18 cellular contexts compared by ENCODE assay signal in the genomic region with DNA sequence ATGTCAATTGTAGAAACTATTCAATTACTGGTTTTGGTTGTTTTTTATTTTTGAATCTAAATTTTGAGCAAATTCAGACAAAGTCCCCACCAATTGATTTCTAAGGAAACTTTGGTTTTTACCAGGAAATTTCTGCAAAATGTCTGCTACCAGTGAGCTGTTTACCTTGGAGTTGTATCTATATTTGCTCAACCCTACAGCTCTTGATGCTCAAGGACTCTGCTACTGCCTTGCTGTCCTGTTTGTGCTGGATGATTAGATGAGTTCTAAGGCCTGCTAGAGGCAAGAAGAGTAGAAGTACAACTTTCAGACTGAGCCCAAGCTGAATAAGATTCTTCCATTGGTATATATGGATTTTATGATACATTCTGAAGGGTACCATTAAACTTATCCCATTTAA. TPM values are rescaled to one million over a fixed set of nuclear protein-coding genes. Genes with fewer than 3 reads are reported as not detected.
DNase-seq lines count a peak whose midpoint lies in the region; ATAC-seq, FAIRE-seq and TF ChIP-seq lines count a peak whose summit lies in the region.
"Had no signal": no experiment of that assay in that cellular context is flagged by ENCODE, and none has a peak within 500 bp of the region (broad histone marks: within the 10 kb centered on the region; RNA-seq: fewer than 3 reads in every experiment).

No MANE protein-coding gene starts in this region.

- DNase-seq in HepG2 (ENCODE audit: low spot score) (peak; percentile 5), right lobe of liver (no peak), HCT116 (ENCODE audit: low read depth, low spot score) (no peak), K562 (ENCODE audit: extremely low read depth in 1 of 4, low spot score in 3 of 4) (no peak), H4 (ENCODE audit: low spot score) (no peak)
- DNase-seq in activated CD8-positive, alpha-beta memory T cell treated with anti-CD3 and anti-CD28 coated beads, Interleukin-2, amount 50 U/mL, for 4 hours: no peak
- DNase-seq in T-helper 2 cell treated with Interferon-gamma antibody and Interleukin-4, amounts not matched to agents 5 μg/mL and 100 μg/mL, for 36 hours (ENCODE audit: low spot score): no peak
- DNase-seq: C1 segment of cervical spinal cord; Calu3; CD4-positive, alpha-beta memory T cell; COR-L47; DMS79; EL; GDM1 had no signal

- H3K79me2 ChIP-seq in HepG2 (ENCODE audit: insufficient read depth, low read length) (no peaks in the 10 kb centered on the region), HCT116 (ENCODE audit: insufficient read depth, low read length) (no peaks in the 10 kb centered on the region), K562 (ENCODE audit: control insufficient read depth, insufficient read depth, low read length) (no peaks in the 10 kb centered on the region)

- H3K4me3 Mint-ChIP-seq in T-helper 2 cell treated with Interferon-gamma antibody and Interleukin-4, amounts not matched to agents 5 μg/mL and 100 μg/mL, for 36 hours: no peak overlapping the region
- H3K4me3 Mint-ChIP-seq: CD4-positive, alpha-beta memory T cell; GM23338 had no signal

- TF ChIP-seq CTCF in HepG2 (CRISPR knock-in tag; IDR thresholded peaks at IDR 0.05) (no peak), right lobe of liver (IDR thresholded peaks at IDR 0.05) (no peak), HCT116 (IDR thresholded peaks at IDR 0.05 in 2 of 3, conservative IDR thresholded peaks at IDR 0.05 in 1 of 3; ENCODE audit: borderline replicate concordance in 1 of 3, insufficient read depth in 1 of 3, low read depth in 2 of 3, low read length in 2 of 3) (no peak), K562 (IDR thresholded peaks at IDR 0.05 in 2 of 3, conservative IDR thresholded peaks at IDR 0.05 in 1 of 3; ENCODE audit: insufficient read depth in 2 of 3, low read depth in 1 of 3, low read length in 3 of 3) (no peak)

- no peaks in the 10 kb centered on the region for H3K36me3 ChIP-seq in HepG2 (replicated peaks in 1 of 2; ENCODE audit: control insufficient read depth in 1 of 2, insufficient read depth in 2 of 2, low read length in 2 of 2)
- no peaks in the 10 kb centered on the region for H3K36me3 ChIP-seq in right lobe of liver
- H3K36me3 ChIP-seq in HCT116 (ENCODE audit: control insufficient read depth in 1 of 2, insufficient read depth in 2 of 2, low read length in 2 of 2): no peaks in the 10 kb centered on the region
- H3K36me3 ChIP-seq in K562 (ENCODE audit: control insufficient read depth, insufficient read depth, low read length): no peaks in the 10 kb centered on the region
- H3K36me3 ChIP-seq: HAP-1 had no signal

- TF ChIP-seq POLR2A in HepG2 (IDR thresholded peaks at IDR 0.05; ENCODE audit: insufficient read depth in 1 of 2, low read depth in 2 of 2, low read length in 2 of 2) (no peak), right lobe of liver (IDR thresholded peaks at IDR 0.05) (no peak), HCT116 (IDR thresholded peaks at IDR 0.05; ENCODE audit: borderline replicate concordance, extremely low read depth, insufficient read depth, insufficient read length) (no peak), K562 (conservative IDR thresholded peaks at IDR 0.05) (no peak)

- ATAC-seq in HepG2 (peak; percentile 85), right lobe of liver (no peak), HCT116 (no peak), K562 (no peak)
- ATAC-seq: GM12878, GM23338 had no signal

- H3K9me3 Mint-ChIP-seq in T-helper 2 cell treated with Interferon-gamma antibody and Interleukin-4, amounts not matched to agents 5 μg/mL and 100 μg/mL, for 36 hours: peaks cover under 1% of the 10 kb centered on the region
- H3K9me3 Mint-ChIP-seq: CD4-positive, alpha-beta memory T cell; GM23338 had no signal

- RAD21 ChIA-PET in HCT116 (lab: Charles Lee; ENCODE audit: low non-redundant PET in 1 of 2, low total read pairs in 2 of 2, uncharacterized antibody in 2 of 2, unreplicated experiment in 2 of 2): no interaction called here

- no peaks in the 10 kb centered on the region; the same call in 1 of the 2 replicates for H3K9me2 ChIP-seq in HCT116 (ENCODE audit: insufficient read depth)

- FAIRE-seq in HepG2 (lab: Jason Lieb, UNC): no peak
- no peak for FAIRE-seq in K562 (lab: Jason Lieb, UNC)
- FAIRE-seq: GM12878, H54 had no signal

- no peak overlapping the region for H3K9ac ChIP-seq in HepG2 (ENCODE audit: insufficient read depth, low read depth, low read length)
- H3K9ac ChIP-seq in HCT116 (ENCODE audit: low read length): no peak overlapping the region
- no peak overlapping the region for H3K9ac ChIP-seq in K562 (ENCODE audit: insufficient read depth in 1 of 2, low read depth in 2 of 2, low read length in 2 of 2)

- H4K20me1 ChIP-seq in HepG2 (ENCODE audit: insufficient read depth, low read length) (no peaks in the 10 kb centered on the region), HCT116 (ENCODE audit: insufficient read depth) (no peaks in the 10 kb centered on the region), K562 (replicated peaks; ENCODE audit: control insufficient read depth, insufficient read depth, low read length) (no peaks in the 10 kb centered on the region)

- H3K27ac Mint-ChIP-seq in T-helper 2 cell treated with Interferon-gamma antibody and Interleukin-4, amounts not matched to agents 5 μg/mL and 100 μg/mL, for 36 hours: no peak overlapping the region
- H3K27ac Mint-ChIP-seq: GM23338 had no signal

- H3K4me3 ChIP-seq in HepG2 (replicated peaks in 1 of 3; ENCODE audit: insufficient read depth in 1 of 3, low read depth in 2 of 3, low read length in 3 of 3) (no peak overlapping the region), right lobe of liver (no peak overlapping the region), HCT116 (replicated peaks in 1 of 2; ENCODE audit: low read depth in 1 of 2, low read length in 2 of 2) (no peak overlapping the region), K562 (no peak overlapping the region)
- H3K4me3 ChIP-seq: GM12878, GM23338, HAP-1 had no signal

- peaks cover 7% of the 10 kb centered on the region for H3K36me3 Mint-ChIP-seq in T-helper 2 cell treated with Interferon-gamma antibody and Interleukin-4, amounts not matched to agents 5 μg/mL and 100 μg/mL, for 36 hours (ENCODE audit: low read depth)
- H3K36me3 Mint-ChIP-seq: CD4-positive, alpha-beta memory T cell had no signal

- no peaks in the 10 kb centered on the region for H3K9me1 ChIP-seq in K562 (ENCODE audit: control insufficient read depth, insufficient read depth, low read length)

- no peak overlapping the region for H2AFZ ChIP-seq in HepG2 (ENCODE audit: low read length)
- peak overlapping the region; percentile 49 for H2AFZ ChIP-seq in HCT116 (ENCODE audit: low read depth, low read length, poor library complexity, severe bottlenecking)
- H2AFZ ChIP-seq in K562 (ENCODE audit: low read depth, low read length): peak overlapping the region; percentile 41
- H2AFZ ChIP-seq: GM23338 had no signal

- intact Hi-C loops in HepG2 (cut with micrococcal nuclease; ENCODE audit: unreplicated experiment) (no loop called here), right lobe of liver (cut with DNase I) (no loop called here), HCT116 (cut with micrococcal nuclease) (no loop called here), K562 (cut with micrococcal nuclease) (loop anchor here (5.0 kb wide), 1 partner anchor 44 kb away; a partner anchor contains a TSS)

- no peak for TF ChIP-seq EP300 in HepG2 (IDR thresholded peaks at IDR 0.05; ENCODE audit: low read depth in 2 of 2, low read length in 2 of 2)
- TF ChIP-seq EP300 in HepG2 (CRISPR knock-in tag; IDR thresholded peaks at IDR 0.05; ENCODE audit: borderline replicate concordance): no peak
- no peak for TF ChIP-seq EP300 in K562 (IDR thresholded peaks at IDR 0.05; ENCODE audit: low read length)

- BruUV-seq in HepG2 (replicated peaks; lab: Mats Ljungman, UMichigan) (no TSS peak), HCT116 (replicated peaks; lab: Mats Ljungman, UMichigan) (no TSS peak), K562 (replicated peaks; lab: Mats Ljungman, UMichigan) (no TSS peak)

- POLR2A ChIA-PET in HepG2 (lab: Yijun Ruan, JAX): no interaction called here
- POLR2A ChIA-PET in HCT116 (lab: Charles Lee): no interaction called here
- POLR2A ChIA-PET in K562 (lab: Yijun Ruan, JAX): no interaction called here

- in situ Hi-C loops in HepG2 (cut with HindIII; ENCODE audit: extremely low pct_ligation_motif_present, low pct_unique_long_range_greater_than_20kb) (no loop called here), K562 (cut with MboI) (no loop called here)

- no peaks in the 10 kb centered on the region for H3K4me1 ChIP-seq in HepG2 (ENCODE audit: insufficient read depth, low read length)
- H3K4me1 ChIP-seq in right lobe of liver: no peaks in the 10 kb centered on the region
- H3K4me1 ChIP-seq in HCT116 (ENCODE audit: control insufficient read depth in 1 of 2, insufficient read depth in 2 of 2, low read length in 2 of 2): peaks cover 4 to 5% of the 10 kb centered on the region in 2 experiments
- H3K4me1 ChIP-seq in K562 (replicated peaks in 1 of 2; ENCODE audit: control insufficient read depth in 2 of 2, insufficient read depth in 2 of 2, low read length in 2 of 2): peaks cover 11 to 36% of the 10 kb centered on the region in 2 experiments; a peak in 4 of 5 replicates

- H3K4me1 Mint-ChIP-seq in T-helper 2 cell treated with Interferon-gamma antibody and Interleukin-4, amounts not matched to agents 5 μg/mL and 100 μg/mL, for 36 hours (ENCODE audit: low read depth): peaks cover 42% of the 10 kb centered on the region

- H3K4me2 ChIP-seq in HepG2 (ENCODE audit: low read depth, low read length) (no peak overlapping the region), HCT116 (ENCODE audit: low read length) (no peak overlapping the region), K562 (ENCODE audit: insufficient read depth, low read length) (no peak overlapping the region)
- H3K4me2 ChIP-seq: GM23338 had no signal

- H3K27ac ChIP-seq in HepG2 (ENCODE audit: extremely low read length, insufficient read depth, low read length) (no peak overlapping the region), right lobe of liver (no peak overlapping the region), HCT116 (ENCODE audit: low read depth, low read length) (no peak overlapping the region), K562 (ENCODE audit: extremely low read depth, low read depth, low read length) (no peak overlapping the region)

- H3K9me3 ChIP-seq in HepG2 (ENCODE audit: low read length): no peaks in the 10 kb centered on the region
- no peaks in the 10 kb centered on the region for H3K9me3 ChIP-seq in right lobe of liver
- no peaks in the 10 kb centered on the region for H3K9me3 ChIP-seq in HCT116 (ENCODE audit: control insufficient read depth in 1 of 2, insufficient read depth in 1 of 2, low read depth in 1 of 2, low read length in 2 of 2)
- peaks cover 3% of the 10 kb centered on the region; the same call in 1 of the 2 replicates for H3K9me3 ChIP-seq in K562 (replicated peaks; ENCODE audit: control insufficient read depth, insufficient read depth, low read depth, low read length)
- H3K9me3 ChIP-seq: HAP-1 had no signal

- TF ChIP-seq RAD21 in HepG2 (CRISPR knock-in tag; IDR thresholded peaks at IDR 0.05) (no peak), HCT116 (IDR thresholded peaks at IDR 0.05; ENCODE audit: low read depth) (no peak), K562 (CRISPR knock-in tag; conservative IDR thresholded peaks at IDR 0.05 in 1 of 2, IDR thresholded peaks at IDR 0.05 in 1 of 2) (no peak)

- CTCF ChIA-PET in HepG2 (lab: Yijun Ruan, JAX; ENCODE audit: low intra/inter-chr PET ratio, low total read pairs): no interaction called here
- CTCF ChIA-PET in HCT116 (lab: Charles Lee): no interaction called here
- CTCF ChIA-PET in K562 (lab: Yijun Ruan, JAX; ENCODE audit: low intra/inter-chr PET ratio): no interaction called here

- H3K27me3 ChIP-seq in HepG2 (ENCODE audit: control insufficient read depth in 1 of 2, insufficient read depth in 2 of 2, low read length in 2 of 2) (peaks cover 0 to 3% of the 10 kb centered on the region in 2 experiments; a peak in 2 of 5 replicates), right lobe of liver (no peaks in the 10 kb centered on the region), HCT116 (ENCODE audit: insufficient read depth, low read length) (no peaks in the 10 kb centered on the region), K562 (ENCODE audit: control insufficient read depth in 2 of 2, insufficient read depth in 2 of 2, low read length in 2 of 2) (no peaks in the 10 kb centered on the region)

- no peaks in the 10 kb centered on the region for H3K27me3 Mint-ChIP-seq in T-helper 2 cell treated with Interferon-gamma antibody and Interleukin-4, amounts not matched to agents 5 μg/mL and 100 μg/mL, for 36 hours (ENCODE audit: low read depth)
- H3K27me3 Mint-ChIP-seq: CD4-positive, alpha-beta memory T cell had no signal

RNA-seq across cellular contexts. Expression of a gene that starts 42.6 kb away (rescaled TPM):
- total RNA-seq in HepG2 (2016; rRNA removed; fragmentation: Illumina TruSeq; extraction: Trizol) (19.2 and 36.4 TPM in 2 replicates), right lobe of liver (10 to 100 TPM in 1 of 6 experiments, 1 to 10 TPM in 5; 4.9 to 10.2 (median 6.7) TPM), HCT116 (2021; ENCODE audit: unreplicated experiment) (42.9 TPM), K562 (2014; rRNA removed) (53.6 and 61.9 TPM in 2 replicates), K562 (2014; rRNA removed; fragmentation: Illumina TruSeq; extraction: Trizol) (97.1 and 114 TPM in 2 replicates), K562 (2015; rRNA removed; fragmentation: Illumina TruSeq; extraction: Trizol) (74.4 and 77.6 TPM in 2 replicates), K562 (2021) (84.7 and 90.6 TPM in 2 replicates)
- total RNA-seq in HepG2 (2016; cell fraction: cytosol; rRNA removed; fragmentation: Illumina TruSeq; extraction: Trizol; ENCODE audit: low read depth): 6.8 and 7.9 TPM in 2 replicates
- total RNA-seq in HepG2 (2016; cell fraction: insoluble cytoplasmic fraction; rRNA removed; fragmentation: Illumina TruSeq; extraction: Trizol): 18.4 and 35.5 TPM in 2 replicates
- total RNA-seq in HepG2 (2016; cell fraction: membrane; rRNA removed; fragmentation: Illumina TruSeq; extraction: Trizol): 15.2 and 17.0 TPM in 2 replicates
- 21.0 and 22.1 TPM in 2 replicates for total RNA-seq in HepG2 (2016; cell fraction: nucleus; rRNA removed; fragmentation: Illumina TruSeq; extraction: Trizol)
- polyA plus RNA-seq in HepG2 (2011; rRNA removed) (6.8 and 8.5 TPM in 2 replicates), K562 (2011; rRNA removed) (47.9 and 83.4 TPM in 2 replicates), K562 (2014; fragmentation: Illumina TruSeq; extraction: Trizol) (117 and 126 TPM in 2 replicates), K562 (2014; fragmentation: Nextera tagmentation; extraction: Ambion mirVana) (10 to 100 TPM; 42.6 to 48.3 TPM), K562 (2014; rRNA removed) (57.2 and 60.4 TPM in 2 replicates)
- polyA plus RNA-seq in HepG2 (2011; cell fraction: cytosol; rRNA removed): 4.3 and 6.7 TPM in 2 replicates
- polyA plus RNA-seq in HepG2 (2011; cell fraction: nucleus; rRNA removed): 4.7 and 6.9 TPM in 2 replicates
- 17.8 and 18.0 TPM in 2 replicates for polyA plus RNA-seq in HepG2 (2012)
- polyA plus RNA-seq in HepG2 (2016; cell fraction: cytosol; fragmentation: Illumina TruSeq; extraction: Trizol; ENCODE audit: low read depth): 3.1 and 3.2 TPM in 2 replicates
- polyA plus RNA-seq in HepG2 (2016; cell fraction: insoluble cytoplasmic fraction; fragmentation: Illumina TruSeq; extraction: Trizol; ENCODE audit: low read depth): 30.8 and 31.3 TPM in 2 replicates
- 6.1 and 8.6 TPM in 2 replicates for polyA plus RNA-seq in HepG2 (2016; cell fraction: membrane; fragmentation: Illumina TruSeq; extraction: Trizol; ENCODE audit: low read depth)
- 17.1 and 18.4 TPM in 2 replicates for polyA plus RNA-seq in HepG2 (2016; cell fraction: nucleus; fragmentation: Illumina TruSeq; extraction: Trizol; ENCODE audit: insufficient read depth, low read depth)
- 7.8 and 18.7 TPM in 2 replicates for polyA minus RNA-seq in HepG2 (2011; rRNA and poly(A)+ RNA removed; ENCODE audit: low replicate concordance)
- polyA minus RNA-seq in HepG2 (2011; cell fraction: cytosol; rRNA and poly(A)+ RNA removed): 15.8 and 16.6 TPM in 2 replicates
- polyA minus RNA-seq in HepG2 (2011; cell fraction: nucleus; rRNA and poly(A)+ RNA removed): 14.9 and 23.4 TPM in 2 replicates
- polyA plus RNA-seq in HCT116 (2012): 12.5 and 19.4 TPM in 2 replicates
- total RNA-seq in K562 (2011; cell fraction: chromatin; rRNA removed; ENCODE audit: low replicate concordance): 61.3 and 233 TPM in 2 replicates
- 22.8 and 41.1 TPM in 2 replicates for total RNA-seq in K562 (2011; cell fraction: nucleolus; rRNA removed)
- total RNA-seq in K562 (2011; cell fraction: nucleoplasm; rRNA removed): 69.0 and 96.6 TPM in 2 replicates
- polyA plus RNA-seq in K562 (2011; cell fraction: cytosol; rRNA removed): 16.3 and 32.6 TPM in 2 replicates
- 22.2 and 27.0 TPM in 2 replicates for polyA plus RNA-seq in K562 (2011; cell fraction: nucleus; rRNA removed)
- polyA plus RNA-seq in K562 (2012): 68.3 and 93.3 TPM in 2 replicates
- 210 and 230 TPM in 2 replicates for polyA minus RNA-seq in K562 (2011; rRNA and poly(A)+ RNA removed)
- 73.6 and 84.8 TPM in 2 replicates for polyA minus RNA-seq in K562 (2011; cell fraction: cytosol; rRNA and poly(A)+ RNA removed)
- 28.1 and 45.8 TPM in 2 replicates for polyA minus RNA-seq in K562 (2011; cell fraction: nucleus; rRNA and poly(A)+ RNA removed)
- total RNA-seq in H4 (2014; rRNA removed; shearing (Covaris generic)): 26.4 and 41.3 TPM in 2 replicates
